In genomic region chr6:121645100-121645745, GRCh38 we compare ENCODE assay signal across 15 cellular contexts.
DNase-seq lines count a peak whose midpoint lies in the region; ATAC-seq, FAIRE-seq and TF ChIP-seq lines count a peak whose summit lies in the region.
"Had no signal": no experiment of that assay in that cellular context is flagged by ENCODE, and none has a peak within 500 bp of the region (broad histone marks: within the 10 kb centered on the region; RNA-seq: fewer than 3 reads in every experiment).

No MANE protein-coding gene starts in this region.

- H4K20me1 ChIP-seq in GM12878 (ENCODE audit: control insufficient read depth, insufficient read depth) = no peaks in the 10 kb centered on the region

- in situ Hi-C loops in GM12878 (cut with MboI) = no loop called here

- TF ChIP-seq POLR2A in GM12878 (IDR thresholded peaks at IDR 0.05; ENCODE audit: low read depth, low read length) = no peak

- no peak for TF ChIP-seq RAD21 in GM12878 (IDR thresholded peaks at IDR 0.05; ENCODE audit: insufficient read depth, low read depth, low read length)

- no peaks in the 10 kb centered on the region for H3K9me3 ChIP-seq in GM12878 (replicated peaks; ENCODE audit: control insufficient read depth, insufficient read depth, low read length)

- peak overlapping the region; percentile 0 for H2AFZ ChIP-seq in ACC112 (ENCODE audit: low read length, unreplicated experiment)
- H2AFZ ChIP-seq in GM12878 (ENCODE audit: control insufficient read depth, low read depth, low read length) = no peak overlapping the region

- H3K4me1 ChIP-seq in ACC112 (ENCODE audit: control insufficient read depth, insufficient read depth, low read length, unreplicated experiment) (peaks cover 23% of the 10 kb centered on the region), GM12878 (ENCODE audit: control insufficient read depth, insufficient read depth, low read length) (no peaks in the 10 kb centered on the region)
- H3K4me1 ChIP-seq: foreskin keratinocyte had no signal

- CTCF ChIA-PET in GM12878 (lab: Yijun Ruan, JAX) = interaction anchor here (0.6 kb wide), 1 partner anchor 12 kb away, joined by 3 read pairs; no protein-coding TSS in a partner anchor

- BruUV-seq in GM12878 (replicated peaks; lab: Mats Ljungman, UMichigan) = no TSS peak

- H3K79me2 ChIP-seq in ACC112 (ENCODE audit: control insufficient read depth, insufficient read depth, low read length, unreplicated experiment) (no peaks in the 10 kb centered on the region), GM12878 (ENCODE audit: control insufficient read depth, insufficient read depth, low read length) (no peaks in the 10 kb centered on the region)

- SMC1A ChIA-PET in GM12878 (lab: Charles Lee; ENCODE audit: uncharacterized antibody, unreplicated experiment) = interaction anchor here (0.9 kb wide), 1 partner anchor 15 kb away, joined by 3 read pairs; no protein-coding TSS in a partner anchor

- DNase-seq in GM03348 (ENCODE audit: low spot score) (peak; percentile 10), NOMO-1 treated with DMSO at 0.1 percent for 48 hours (lab: John Stamatoyannopoulos, UW; ENCODE audit: unreplicated experiment) (peak; percentile 58), GM12878 (ENCODE audit: low read depth, low spot score) (no peak), NCI-H1436 (lab: John Stamatoyannopoulos, UW) (no peak), HPDE6-E6E7 (ENCODE audit: extremely low spot score) (no peak), cerebellar nuclear complex (lab: John Stamatoyannopoulos, UW) (no peak)
- DNase-seq: activated CD8-positive, alpha-beta memory T cell treated with anti-CD3 and anti-CD28 coated beads for 24 hours; foreskin keratinocyte; islet precursor cell; NCI-H146; NCI-H510A treated with DMSO at 0.1 percent for 48 hours; RPMI8226 had no signal

- TF ChIP-seq EP300 in GM12878 (IDR thresholded peaks at IDR 0.05; ENCODE audit: borderline replicate concordance in 1 of 2, control insufficient read depth in 1 of 2, low read depth in 2 of 2, low read length in 2 of 2) = no peak

- H3K27me3 ChIP-seq in ACC112 (ENCODE audit: insufficient read depth, low read length) = no peaks in the 10 kb centered on the region
- H3K27me3 ChIP-seq in GM12878 (replicated peaks in 1 of 2; ENCODE audit: control insufficient read depth in 2 of 2, insufficient read depth in 2 of 2, low read length in 1 of 2) = no peaks in the 10 kb centered on the region
- H3K27me3 ChIP-seq: foreskin keratinocyte had no signal

- RAD21 ChIA-PET in GM12878 (lab: Charles Lee; ENCODE audit: unreplicated experiment) = no interaction called here

- H3K27ac ChIP-seq in ACC112 (ENCODE audit: low read depth, low read length) = no peak overlapping the region
- no peak overlapping the region for H3K27ac ChIP-seq in GM12878 (ENCODE audit: control insufficient read depth, insufficient read depth)
- H3K27ac ChIP-seq: foreskin keratinocyte had no signal

- no peak overlapping the region for H3K9ac ChIP-seq in GM12878 (ENCODE audit: control insufficient read depth, insufficient read depth, low read length)

- H3K4me3 ChIP-seq in ACC112 (ENCODE audit: low read depth, low read length) (no peak overlapping the region), GM12878 (no peak overlapping the region)

- TF ChIP-seq CTCF in GM12878 (IDR thresholded peaks at IDR 0.05 in 2 of 3, conservative IDR thresholded peaks at IDR 0.05 in 1 of 3; ENCODE audit: control insufficient read depth in 2 of 3, extremely low read depth in 1 of 3, insufficient read depth in 1 of 3, low read depth in 3 of 3, low read length in 3 of 3) = no peak

- no peak overlapping the region for H3K4me2 ChIP-seq in GM12878 (ENCODE audit: control insufficient read depth, insufficient read depth)

- no peak for FAIRE-seq in GM12878 (lab: Jason Lieb, UNC)

- 0% methylated on average over 1 of the region's 1 CpG for WGBS in GM12878 (ENCODE audit: insufficient coverage, insufficient replicate concordance, low lambda C conversion rate, missing lambda C conversion rate)

- ATAC-seq in GM12878 = no peak
- no peak for ATAC-seq in HG03135 (IDR thresholded peaks at IDR 0.05; ENCODE audit: unreplicated experiment)
- ATAC-seq: foreskin keratinocyte; stimulated activated memory B cell treated with anti-CD40 and anti-IgM and Interleukin-4, amounts not matched to agents 10 μg/mL and 1 μg/mL and 100 μg/mL, for 72 hours had no signal

- H3K36me3 ChIP-seq in ACC112 (ENCODE audit: insufficient read depth, low read length) = no peaks in the 10 kb centered on the region
- no peaks in the 10 kb centered on the region for H3K36me3 ChIP-seq in GM12878 (ENCODE audit: control insufficient read depth in 2 of 2, insufficient read depth in 2 of 2, low read length in 1 of 2)

- POLR2A ChIA-PET in GM12878 (lab: Charles Lee) = no interaction called here

- intact Hi-C loops in GM12878 (cut with micrococcal nuclease; ENCODE audit: unreplicated experiment) = no loop called here

TF ChIP-seq in GM12878, 131 proteins besides CTCF, POLR2A, EP300 and RAD21:
- TF ChIP-seq RUNX3 (IDR thresholded peaks at IDR 0.05; ENCODE audit: low read length) = 0 out of 2 replicates have a peak, but pooled peaks have one; percentile 10
- TF ChIP-seq TBL1XR1 (IDR thresholded peaks at IDR 0.05; ENCODE audit: low read depth, low read length) = no peak
TF ChIP-seq in GM12878: peak in this region for 1.

Comparison
In these comparisons a context has a peak if more than half of its experiments do, and no peak if none do; other contexts are left out.
1. DNase-seq: peak in GM03348 (single experiment) and NOMO-1 treated with DMSO at 0.1 percent for 48 hours (single experiment); none in GM12878 (single experiment), NCI-H1436 (single experiment), HPDE6-E6E7 (single experiment) and cerebellar nuclear complex (0 of 2).